9 cellular contexts compared by ENCODE assay signal in the genomic region with DNA sequence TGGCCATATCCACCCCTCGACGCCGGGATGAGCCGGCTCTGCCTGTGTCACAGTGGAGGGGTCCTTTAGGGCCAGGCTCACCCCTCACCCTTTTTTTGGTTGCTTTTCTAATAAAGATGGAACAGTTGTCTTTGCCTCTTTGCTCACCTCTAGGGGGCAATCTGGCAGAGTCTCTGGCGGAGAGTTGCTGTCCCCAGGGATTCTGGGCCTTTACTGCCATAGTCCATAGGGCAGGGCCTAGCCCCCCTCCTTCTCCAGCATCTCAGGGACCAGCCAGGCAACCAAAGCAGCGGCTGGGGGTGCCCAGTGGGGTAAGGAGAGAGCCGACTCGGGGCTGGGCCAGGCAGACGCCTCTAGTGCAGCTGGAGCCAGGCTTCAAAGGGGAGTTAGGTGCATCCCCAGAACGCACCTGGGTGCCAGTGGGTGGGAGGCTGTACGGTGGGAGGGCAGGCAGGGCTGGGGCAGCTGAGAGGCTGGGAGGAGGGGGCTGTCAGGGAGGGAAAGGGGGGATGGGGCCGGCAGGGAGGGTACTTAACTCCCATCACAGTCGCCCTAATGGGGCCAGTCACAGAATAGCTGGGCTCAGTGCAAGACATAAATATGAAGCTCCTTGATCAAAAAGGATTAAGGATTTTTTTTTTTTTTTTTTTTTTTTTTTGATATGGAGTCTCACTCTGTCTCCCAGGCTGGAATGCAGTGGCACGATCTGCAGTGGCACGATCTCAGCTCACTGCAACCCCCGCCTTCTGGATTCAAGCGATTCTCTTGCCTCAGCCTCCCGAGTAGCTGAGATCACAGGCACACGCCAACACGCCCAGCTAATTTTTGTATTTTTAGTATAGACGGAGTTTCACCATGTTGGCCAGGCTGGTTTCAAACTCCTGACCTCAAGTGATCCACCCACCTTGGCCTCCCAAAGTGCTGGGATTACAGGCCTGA. TPM values are rescaled to one million over a fixed set of nuclear protein-coding genes. Genes with fewer than 3 reads are reported as not detected.
DNase-seq lines count a peak whose midpoint lies in the region; ATAC-seq and TF ChIP-seq lines count a peak whose summit lies in the region.
"Had no signal": no experiment of that assay in that cellular context is flagged by ENCODE, and none has a peak within 500 bp of the region (broad histone marks: within the 10 kb centered on the region; RNA-seq: fewer than 3 reads in every experiment).

No MANE protein-coding gene starts in this region.

- no peak for TF ChIP-seq EP300 in gastroesophageal sphincter (IDR thresholded peaks at IDR 0.05)

- H3K36me3 ChIP-seq in SJCRH30 (no peaks in the 10 kb centered on the region), gastroesophageal sphincter (peaks cover 0 to 44% of the 10 kb centered on the region in 2 donors)

- no peak overlapping the region for H3K27ac ChIP-seq in SJCRH30
- H3K27ac ChIP-seq in gastroesophageal sphincter, result peak overlapping the region in 3 of 4 donors; percentile 85 to 92 (median 85)

- peak in 2 of 4 experiments; percentile 18 to 25 for TF ChIP-seq CTCF in gastroesophageal sphincter (IDR thresholded peaks at IDR 0.05)

- H3K4me3 ChIP-seq in SJCRH30, result no peak overlapping the region
- H3K4me3 ChIP-seq in gastroesophageal sphincter, result no peak overlapping the region

- H3K27me3 ChIP-seq in SJCRH30 (no peaks in the 10 kb centered on the region), gastroesophageal sphincter (no peaks in the 10 kb centered on the region)

- H3K4me1 Mint-ChIP-seq in stimulated activated naive CD8-positive, alpha-beta T cell treated with anti-CD3 and anti-CD28 coated beads, Interleukin-15, amount 100 ng/mL, for 72 hours, result peaks cover 12% of the 10 kb centered on the region
- no peaks in the 10 kb centered on the region for H3K4me1 Mint-ChIP-seq in activated CD4-positive, alpha-beta memory T cell treated with anti-CD3 and anti-CD28 coated beads, Interleukin-2, amount 10 ng/mL, durations not matched to agents 7 days and 5 days
- no peaks in the 10 kb centered on the region for H3K4me1 Mint-ChIP-seq in activated naive CD8-positive, alpha-beta T cell treated with anti-CD3 and anti-CD28 coated beads, Interleukin-2, amount 50 U/mL, for 24 hours

- no peak for DNase-seq in stimulated activated naive CD8-positive, alpha-beta T cell treated with anti-CD3 and anti-CD28 coated beads, Interleukin-15, amount 100 ng/mL, for 72 hours
- DNase-seq in stimulated activated naive CD8-positive, alpha-beta T cell treated with anti-CD3 and anti-CD28 coated beads, Interleukin-15, Interleukin-2, amounts not matched to agents 100 U/mL and 50 U/mL, for 24 hours, result no peak
- DNase-seq in SJCRH30 (peak; percentile 31 to 46), hippocampal formation (lab: John Stamatoyannopoulos, UW) (no peak), HK-2 (ENCODE audit: unreplicated experiment) (no peak)
- no peak for DNase-seq in activated CD4-positive, alpha-beta memory T cell treated with anti-CD3 and anti-CD28 coated beads, Interleukin-2, amount 10 ng/mL, durations not matched to agents 7 days and 5 days
- DNase-seq in activated naive CD8-positive, alpha-beta T cell treated with anti-CD3 and anti-CD28 coated beads, Interleukin-2, amount 50 U/mL, for 24 hours, result no peak
- DNase-seq: activated CD8-positive, alpha-beta memory T cell treated with anti-CD3 and anti-CD28 coated beads, Interleukin-2, amount 50 U/mL, for 48 hours had no signal

- POLR2A ChIA-PET in activated CD4-positive, alpha-beta memory T cell treated with anti-CD3 and anti-CD28 coated beads, Interleukin-2, amount 10 ng/mL, durations not matched to agents 7 days and 5 days (lab: Charles Lee), result no interaction called here

- H3K4me1 ChIP-seq in SJCRH30, result no peaks in the 10 kb centered on the region
- peaks cover 0 to 92% (median 49%) of the 10 kb centered on the region in 3 donors for H3K4me1 ChIP-seq in gastroesophageal sphincter

- whole genome bisulfite sequencing in gastroesophageal sphincter (ENCODE audit: low coverage in 1 of 2), 2 donors, result 58 to 79% methylated on average over 5 to 14 of the region's 21 CpGs

- CTCF ChIA-PET in activated CD4-positive, alpha-beta memory T cell treated with anti-CD3 and anti-CD28 coated beads, Interleukin-2, amount 10 ng/mL, durations not matched to agents 7 days and 5 days (lab: Charles Lee), result interaction anchor here (0.6 to 6.7 kb wide), 5 partner anchors 14 to 117 kb away, joined by 3 to 51 read pairs (median 4); no protein-coding TSS in a partner anchor

- no peak overlapping the region for H3K4me3 Mint-ChIP-seq in stimulated activated naive CD8-positive, alpha-beta T cell treated with anti-CD3 and anti-CD28 coated beads, Interleukin-15, amount 100 ng/mL, for 72 hours
- no peak overlapping the region for H3K4me3 Mint-ChIP-seq in activated CD4-positive, alpha-beta memory T cell treated with anti-CD3 and anti-CD28 coated beads, Interleukin-2, amount 10 ng/mL, durations not matched to agents 7 days and 5 days
- H3K4me3 Mint-ChIP-seq in activated naive CD8-positive, alpha-beta T cell treated with anti-CD3 and anti-CD28 coated beads, Interleukin-2, amount 50 U/mL, for 24 hours, result no peak overlapping the region

- H3K36me3 Mint-ChIP-seq in activated CD4-positive, alpha-beta memory T cell treated with anti-CD3 and anti-CD28 coated beads, Interleukin-2, amount 10 ng/mL, durations not matched to agents 7 days and 5 days (ENCODE audit: low read depth), result peaks cover 3% of the 10 kb centered on the region
- no peaks in the 10 kb centered on the region for H3K36me3 Mint-ChIP-seq in activated naive CD8-positive, alpha-beta T cell treated with anti-CD3 and anti-CD28 coated beads, Interleukin-2, amount 50 U/mL, for 24 hours (ENCODE audit: low read depth)

- H3K27ac Mint-ChIP-seq in stimulated activated naive CD8-positive, alpha-beta T cell treated with anti-CD3 and anti-CD28 coated beads, Interleukin-15, amount 100 ng/mL, for 72 hours, result peak overlapping the region; percentile 40 to 59
- H3K27ac Mint-ChIP-seq in activated CD4-positive, alpha-beta memory T cell treated with anti-CD3 and anti-CD28 coated beads, Interleukin-2, amount 10 ng/mL, durations not matched to agents 7 days and 5 days, result no peak overlapping the region
- no peak overlapping the region for H3K27ac Mint-ChIP-seq in activated naive CD8-positive, alpha-beta T cell treated with anti-CD3 and anti-CD28 coated beads, Interleukin-2, amount 50 U/mL, for 24 hours

- no peak for TF ChIP-seq POLR2A in gastroesophageal sphincter (IDR thresholded peaks at IDR 0.05)

- no peak for ATAC-seq in stimulated activated naive CD8-positive, alpha-beta T cell treated with anti-CD3 and anti-CD28 coated beads, Interleukin-15, amount 100 ng/mL, for 72 hours
- ATAC-seq in stimulated activated naive CD8-positive, alpha-beta T cell treated with anti-CD3 and anti-CD28 coated beads, Interleukin-15, Interleukin-2, amounts not matched to agents 100 U/mL and 50 U/mL, for 24 hours, result no peak
- no peak for ATAC-seq in gastroesophageal sphincter
- no peak for ATAC-seq in activated naive CD8-positive, alpha-beta T cell treated with anti-CD3 and anti-CD28 coated beads, Interleukin-2, amount 50 U/mL, for 24 hours

- no peaks in the 10 kb centered on the region for H3K9me3 Mint-ChIP-seq in stimulated activated naive CD8-positive, alpha-beta T cell treated with anti-CD3 and anti-CD28 coated beads, Interleukin-15, amount 100 ng/mL, for 72 hours
- H3K9me3 Mint-ChIP-seq in activated CD4-positive, alpha-beta memory T cell treated with anti-CD3 and anti-CD28 coated beads, Interleukin-2, amount 10 ng/mL, durations not matched to agents 7 days and 5 days, result no peaks in the 10 kb centered on the region
- no peaks in the 10 kb centered on the region for H3K9me3 Mint-ChIP-seq in activated naive CD8-positive, alpha-beta T cell treated with anti-CD3 and anti-CD28 coated beads, Interleukin-2, amount 50 U/mL, for 24 hours

- H3K9me3 ChIP-seq in SJCRH30 (replicated peaks) (no peaks in the 10 kb centered on the region), gastroesophageal sphincter (no peaks in the 10 kb centered on the region)

- H3K27me3 Mint-ChIP-seq in stimulated activated naive CD8-positive, alpha-beta T cell treated with anti-CD3 and anti-CD28 coated beads, Interleukin-15, amount 100 ng/mL, for 72 hours, result no peaks in the 10 kb centered on the region
- no peaks in the 10 kb centered on the region for H3K27me3 Mint-ChIP-seq in activated CD4-positive, alpha-beta memory T cell treated with anti-CD3 and anti-CD28 coated beads, Interleukin-2, amount 10 ng/mL, durations not matched to agents 7 days and 5 days
- no peaks in the 10 kb centered on the region for H3K27me3 Mint-ChIP-seq in activated naive CD8-positive, alpha-beta T cell treated with anti-CD3 and anti-CD28 coated beads, Interleukin-2, amount 50 U/mL, for 24 hours

RNA-seq across cellular contexts. Expression of gene SUSD2, which starts 2.5 kb away (rescaled TPM):
- 0.08 TPM in 1 of 2 replicates, not detected in the other for total RNA-seq in SJCRH30 (2014; rRNA removed; shearing (Covaris generic))
- total RNA-seq in gastroesophageal sphincter, result 1 to 10 TPM; 2.4 to 5.0 (median 4.4) TPM
- under 1 TPM; 0.23 to 0.63 TPM for total RNA-seq in activated CD4-positive, alpha-beta memory T cell treated with anti-CD3 and anti-CD28 coated beads, Interleukin-2, amount 10 ng/mL, durations not matched to agents 7 days and 5 days

Comparison
In these comparisons a context has a peak if more than half of its experiments do, and no peak if none do; other contexts are left out.
1. DNase-seq: peak in SJCRH30 (2 of 2); none in stimulated activated naive CD8-positive, alpha-beta T cell treated with anti-CD3 and anti-CD28 coated beads, Interleukin-15, amount 100 ng/mL, for 72 hours (0 of 2), stimulated activated naive CD8-positive, alpha-beta T cell treated with anti-CD3 and anti-CD28 coated beads, Interleukin-15, Interleukin-2, amounts not matched to agents 100 U/mL and 50 U/mL, for 24 hours (single experiment), activated CD4-positive, alpha-beta memory T cell treated with anti-CD3 and anti-CD28 coated beads, Interleukin-2, amount 10 ng/mL, durations not matched to agents 7 days and 5 days (single experiment), hippocampal formation (0 of 2), activated naive CD8-positive, alpha-beta T cell treated with anti-CD3 and anti-CD28 coated beads, Interleukin-2, amount 50 U/mL, for 24 hours (single experiment) and HK-2 (single experiment).
2. H3K27ac Mint-ChIP-seq: peak in stimulated activated naive CD8-positive, alpha-beta T cell treated with anti-CD3 and anti-CD28 coated beads, Interleukin-15, amount 100 ng/mL, for 72 hours (2 of 2); none in activated CD4-positive, alpha-beta memory T cell treated with anti-CD3 and anti-CD28 coated beads, Interleukin-2, amount 10 ng/mL, durations not matched to agents 7 days and 5 days (single experiment) and activated naive CD8-positive, alpha-beta T cell treated with anti-CD3 and anti-CD28 coated beads, Interleukin-2, amount 50 U/mL, for 24 hours (single experiment).